18 cellular contexts compared by ENCODE assay signal in genomic region chr1:89001510-89001909, GRCh38. TPM values are rescaled to one million over a fixed set of nuclear protein-coding genes. Genes with fewer than 3 reads are reported as not detected.
A peak's percentile ranks its signal among the peaks of the same experiment; 100 is the strongest.
DNase-seq lines count a peak whose midpoint lies in the region; ATAC-seq, FAIRE-seq and TF ChIP-seq lines count a peak whose summit lies in the region.
"Had no signal": no experiment of that assay in that cellular context is flagged by ENCODE, and none has a peak within 500 bp of the region (broad histone marks: within the 10 kb centered on the region; RNA-seq: fewer than 3 reads in every experiment).

No MANE protein-coding gene starts in this region.

- H2BK120ac ChIP-seq in IMR-90 (ENCODE audit: low read depth, low read length), result no peak overlapping the region
- peak overlapping the region; percentile 45 for H2BK120ac ChIP-seq in mesendoderm (ENCODE audit: low read depth, low read length)

- POLR2A ChIA-PET in IMR-90 (lab: Charles Lee; ENCODE audit: unreplicated experiment), result interaction anchor here (0.5 to 0.6 kb wide), 2 partner anchors 11 to 285 kb away, joined by 3 to 4 read pairs; no protein-coding TSS in a partner anchor

- no peak overlapping the region for H2AK5ac ChIP-seq in IMR-90 (ENCODE audit: low read depth, low read length)
- no peak overlapping the region for H2AK5ac ChIP-seq in mesendoderm (ENCODE audit: low read length)

- H3K36me3 ChIP-seq in IMR-90 (ENCODE audit: control insufficient read depth, insufficient read depth, low read length) (peaks cover 11% of the 10 kb centered on the region), bronchial epithelial cell (ENCODE audit: control insufficient read depth, insufficient read depth, low read length) (peaks cover 5% of the 10 kb centered on the region), mesendoderm (ENCODE audit: control insufficient read depth, insufficient read depth, low read length) (no peaks in the 10 kb centered on the region)
- H3K36me3 ChIP-seq: BE2C had no signal

- no peak overlapping the region for H3K23ac ChIP-seq in IMR-90 (ENCODE audit: low read depth, low read length)
- H3K23ac ChIP-seq in mesendoderm (ENCODE audit: low read length), result no peak overlapping the region

- no peak overlapping the region for H3K4ac ChIP-seq in IMR-90 (ENCODE audit: low read depth, low read length)
- H3K4ac ChIP-seq in mesendoderm (ENCODE audit: low read depth, low read length), result no peak overlapping the region

- H2BK5ac ChIP-seq in IMR-90 (ENCODE audit: low read depth, low read length, poor library complexity, severe bottlenecking), result no peak overlapping the region
- no peak overlapping the region for H2BK5ac ChIP-seq in mesendoderm (ENCODE audit: low read length)

- H3K4me1 ChIP-seq in IMR-90 (ENCODE audit: control insufficient read depth, insufficient read depth, low read length), result peaks cover 2% of the 10 kb centered on the region; the same call in 1 of the 2 replicates
- H3K4me1 ChIP-seq in mesendoderm (ENCODE audit: control insufficient read depth, low read depth, low read length), result no peaks in the 10 kb centered on the region
- H3K4me1 ChIP-seq: BE2C, transverse colon had no signal

- H3K79me1 ChIP-seq in IMR-90 (ENCODE audit: low read depth in 1 of 2, low read length in 2 of 2) (no peaks in the 10 kb centered on the region), mesendoderm (ENCODE audit: low read length) (no peaks in the 10 kb centered on the region)

- no peaks in the 10 kb centered on the region for H3K9me1 ChIP-seq in IMR-90 (ENCODE audit: insufficient read depth, low read length)

- CTCF ChIA-PET in IMR-90 (lab: Yijun Ruan, JAX), result interaction anchor here (1.0 kb wide), 1 partner anchor 357 kb away, joined by 4 read pairs; no protein-coding TSS in a partner anchor

- H2BK15ac ChIP-seq in IMR-90 (ENCODE audit: low read depth, low read length), result no peak overlapping the region
- H2BK15ac ChIP-seq in mesendoderm (replicated peaks; ENCODE audit: low read depth), result no peak overlapping the region

- H3K9ac ChIP-seq in IMR-90 (ENCODE audit: low read depth, low read length), result no peak overlapping the region
- H3K9ac ChIP-seq in mesendoderm (ENCODE audit: low read length), result no peak overlapping the region

- H3K27me3 ChIP-seq in IMR-90 (ENCODE audit: control insufficient read depth, insufficient read depth, low read length) (no peaks in the 10 kb centered on the region), bronchial epithelial cell (ENCODE audit: control insufficient read depth, insufficient read depth, low read length) (no peaks in the 10 kb centered on the region), mesendoderm (ENCODE audit: insufficient read depth, low read length, poor library complexity) (no peaks in the 10 kb centered on the region), dorsolateral prefrontal cortex (no peaks in the 10 kb centered on the region)
- H3K27me3 ChIP-seq: BE2C, transverse colon had no signal

- H3K56ac ChIP-seq in IMR-90 (ENCODE audit: extremely low read depth, insufficient read depth, low read length) (no peak overlapping the region), mesendoderm (ENCODE audit: low read length) (no peak overlapping the region)

- in situ Hi-C loops in IMR-90 (cut with MboI; ENCODE audit: low sequenced_read_pairs), result loop anchor here (5.0 kb wide), 1 partner anchor 356 kb away; no protein-coding TSS in a partner anchor

- no peak for TF ChIP-seq RAD21 in IMR-90 (IDR thresholded peaks at IDR 0.05; ENCODE audit: low read length)

- no peak for FAIRE-seq in bronchial epithelial cell (lab: Jason Lieb, UNC)

- intact Hi-C loops in IMR-90 (cut with micrococcal nuclease) (loop anchor here (2.0 kb wide), 1 partner anchor 63 kb away; the partner anchor contains the start of gene GBP1), dorsolateral prefrontal cortex (cut with DNase I) (loop anchor here in 1 of 2 donors (10.0 kb wide), 1 partner anchor 153 kb away; no protein-coding TSS in a partner anchor), cardiac septum (cut with DNase I) (no loop called here)

- H3K79me2 ChIP-seq in mesendoderm (ENCODE audit: control insufficient read depth, insufficient read depth, low read length), result no peaks in the 10 kb centered on the region

- no peak overlapping the region for H4K8ac ChIP-seq in IMR-90 (ENCODE audit: low read depth in 2 of 2, low read length in 2 of 2)
- H4K8ac ChIP-seq in mesendoderm (ENCODE audit: low read depth, low read length), result no peak overlapping the region

- peak; percentile 58 for ATAC-seq in IMR-90 (ENCODE audit: low read depth)
- ATAC-seq: effector memory CD8-positive, alpha-beta T cell; left ventricle myocardium superior had no signal

- H2AK9ac ChIP-seq in IMR-90 (replicated peaks; ENCODE audit: low read depth, low read length, poor library complexity), result no peak overlapping the region

- BruUV-seq in IMR-90 (replicated peaks; lab: Mats Ljungman, UMichigan), result no TSS peak

- H3K4me3 ChIP-seq in IMR-90 (ENCODE audit: insufficient read depth, low read depth, low read length), result no peak overlapping the region
- no peak overlapping the region for H3K4me3 ChIP-seq in bronchial epithelial cell (ENCODE audit: low read depth, low read length)
- H3K4me3 ChIP-seq in mesendoderm (ENCODE audit: low read length), result no peak overlapping the region
- H3K4me3 ChIP-seq in dorsolateral prefrontal cortex, result no peak overlapping the region
- H3K4me3 ChIP-seq: skin epidermis, transverse colon had no signal

- DNase-seq in EH (ENCODE audit: low read depth) (peak; percentile 50), IMR-90 (peak; percentile 33), bronchial epithelial cell (ENCODE audit: low read depth) (peak; percentile 76), mesendoderm (peak; percentile 62), NCI-H510A treated with DMSO at 0.1 percent for 48 hours (lab: John Stamatoyannopoulos, UW) (no peak), NCI-H2196 (lab: John Stamatoyannopoulos, UW; ENCODE audit: unreplicated experiment) (no peak), dorsolateral prefrontal cortex (no peak), cardiac septum (ENCODE audit: low spot score) (no peak)
- DNase-seq: activated CD4-positive, CD25-positive, alpha-beta regulatory T cell; activated naive CD4-positive, alpha-beta T cell treated with anti-CD3 and anti-CD28 coated beads, Interleukin-2, amount 50 U/mL, for 16 hours; BE2C; DMS79 treated with DMSO at 0.1 percent for 48 hours; effector memory CD8-positive, alpha-beta T cell; left ventricle myocardium superior; NCI-H1092 treated with DMSO at 0.1 percent for 48 hours; NK-92 treated with Interleukin-12 subunit alpha and Interleukin-12 subunit beta, amount 100 ng/mL, for 24 hours; transverse colon had no signal

- H2AFZ ChIP-seq in IMR-90 (replicated peaks; ENCODE audit: low read length, poor library complexity), result no peak overlapping the region

- H3K18ac ChIP-seq in IMR-90 (ENCODE audit: low read depth, low read length) (no peak overlapping the region), mesendoderm (ENCODE audit: low read length) (peak overlapping the region; percentile 28)

- H3K27ac ChIP-seq in IMR-90 (ENCODE audit: insufficient read depth, low read length) (no peak overlapping the region), mesendoderm (ENCODE audit: low read depth, low read length) (no peak overlapping the region), dorsolateral prefrontal cortex (no peak overlapping the region)
- H3K27ac ChIP-seq: skin epidermis, transverse colon had no signal

- H3K4me2 ChIP-seq in IMR-90 (ENCODE audit: low read depth, low read length) (no peak overlapping the region; the same call in 1 of the 2 replicates), mesendoderm (ENCODE audit: low read length) (no peak overlapping the region)

- no peak overlapping the region for H4K91ac ChIP-seq in IMR-90 (ENCODE audit: insufficient read depth, low read depth, low read length)

- H3K14ac ChIP-seq in IMR-90 (replicated peaks; ENCODE audit: low read depth, low read length), result no peak overlapping the region; the same call in 1 of the 2 replicates

- no peak overlapping the region for H4K5ac ChIP-seq in IMR-90 (ENCODE audit: low read depth, low read length)
- H4K5ac ChIP-seq in mesendoderm (ENCODE audit: low read length), result no peak overlapping the region

- TF ChIP-seq POLR2A in IMR-90 (IDR thresholded peaks at IDR 0.05; ENCODE audit: low read depth, low read length), result no peak

- H2BK20ac ChIP-seq in IMR-90 (ENCODE audit: low read depth, low read length), result no peak overlapping the region

- no peaks in the 10 kb centered on the region for H3K9me3 ChIP-seq in IMR-90 (ENCODE audit: control insufficient read depth, insufficient read depth, low read length)
- H3K9me3 ChIP-seq: BE2C, transverse colon had no signal

- TF ChIP-seq CTCF in IMR-90 (conservative IDR thresholded peaks at IDR 0.05; ENCODE audit: low read depth, low read length) (no peak), bronchial epithelial cell (IDR thresholded peaks at IDR 0.05; ENCODE audit: insufficient read depth, low read length, severe bottlenecking) (no peak), dorsolateral prefrontal cortex (IDR thresholded peaks at IDR 0.05 in 54 of 56, conservative IDR thresholded peaks at IDR 0.05 in 2 of 56; ENCODE audit: low read depth in 1 of 56, partially characterized antibody in 56 of 56) (no peak)

- no peaks in the 10 kb centered on the region for H4K20me1 ChIP-seq in IMR-90 (ENCODE audit: insufficient read depth, low read length)

- dilution Hi-C loops in IMR-90 (cut with HindIII; ENCODE audit: low sequenced_read_pairs, unreplicated experiment), result no loop called here

RNA-seq across cellular contexts. Expression of gene KYAT3, which starts 9.1 kb away (rescaled TPM):
- total RNA-seq in IMR-90 (2012; rRNA removed) (20.4 and 34.2 TPM in 2 replicates), bronchial epithelial cell (20.2 and 25.5 TPM in 2 replicates), dorsolateral prefrontal cortex (10 to 100 TPM in 109 of 120 experiments, 1 to 10 TPM in 11; 6.5 to 36.6 (median 19.3) TPM), cardiac septum (6.5 TPM)
- 19.6 and 22.6 TPM in 2 replicates for polyA plus RNA-seq in IMR-90 (2012; rRNA removed)
- 2.9 and 3.7 TPM in 2 replicates for polyA plus RNA-seq in IMR-90 (2012; cell fraction: cytosol; rRNA removed)
- 1.7 and 14.5 TPM in 2 replicates for polyA plus RNA-seq in IMR-90 (2012; cell fraction: nucleus; rRNA removed; ENCODE audit: low replicate concordance)
- 23.4 TPM for polyA plus RNA-seq in mesendoderm (2013, experiment 1 of 2)
- 23.5 TPM for polyA plus RNA-seq in mesendoderm (2013, experiment 2 of 2)

RNA-seq across cellular contexts. Expression of gene RBMXL1, which starts 9.1 kb away (rescaled TPM):
- 8.1 and 10.8 TPM in 2 replicates for total RNA-seq in IMR-90 (2012; rRNA removed)
- 2.8 and 3.5 TPM in 2 replicates for polyA plus RNA-seq in IMR-90 (2012; rRNA removed)
- 1.4 and 2.4 TPM in 2 replicates for polyA plus RNA-seq in IMR-90 (2012; cell fraction: cytosol; rRNA removed)
- 0.64 and 3.7 TPM in 2 replicates for polyA plus RNA-seq in IMR-90 (2012; cell fraction: nucleus; rRNA removed; ENCODE audit: low replicate concordance)
- 9.7 and 14.2 TPM in 2 replicates for total RNA-seq in bronchial epithelial cell
- polyA plus RNA-seq in mesendoderm (2013, experiment 1 of 2), result 13.4 TPM
- polyA plus RNA-seq in mesendoderm (2013, experiment 2 of 2), result 13.4 TPM
- 10 to 100 TPM; 15.8 to 39.3 (median 23.6) TPM for total RNA-seq in dorsolateral prefrontal cortex
- 15.8 TPM for total RNA-seq in cardiac septum

RNA-seq across cellular contexts. Expression of gene GBP3, which starts 21.2 kb away (rescaled TPM):
- total RNA-seq in IMR-90 (2012; rRNA removed) (42.5 and 50.0 TPM in 2 replicates), bronchial epithelial cell (3.7 and 16.5 TPM in 2 replicates), dorsolateral prefrontal cortex (10 to 100 TPM in 8 of 120 experiments, 1 to 10 TPM in 108, under 1 TPM in 3, not detected in 1; 0.51 to 26.4 (median 4.8) TPM), cardiac septum (6.6 TPM)
- polyA plus RNA-seq in IMR-90 (2012; rRNA removed), result 20.5 and 21.9 TPM in 2 replicates
- 7.8 and 18.4 TPM in 2 replicates for polyA plus RNA-seq in IMR-90 (2012; cell fraction: cytosol; rRNA removed)
- 6.9 and 32.6 TPM in 2 replicates for polyA plus RNA-seq in IMR-90 (2012; cell fraction: nucleus; rRNA removed; ENCODE audit: low replicate concordance)
- polyA plus RNA-seq in mesendoderm (2013, experiment 1 of 2), result not detected
- polyA plus RNA-seq in mesendoderm (2013, experiment 2 of 2), result not detected

Comparison
In these comparisons a context has a peak if more than half of its experiments do, and no peak if none do; other contexts are left out.
1. DNase-seq: peak in EH (single experiment), IMR-90 (single experiment), bronchial epithelial cell (single experiment) and mesendoderm (single experiment); none in NCI-H510A treated with DMSO at 0.1 percent for 48 hours (single experiment), NCI-H2196 (single experiment), dorsolateral prefrontal cortex (0 of 10) and cardiac septum (single experiment).